ENCODE assay signal across 10 cellular contexts in genomic region chr6:6725120-6725833, GRCh38.
A peak's percentile ranks its signal among the peaks of the same experiment; 100 is the strongest.
DNase-seq lines count a peak whose midpoint lies in the region; ATAC-seq, FAIRE-seq and TF ChIP-seq lines count a peak whose summit lies in the region.
"Had no signal": no experiment of that assay in that cellular context is flagged by ENCODE, and none has a peak within 500 bp of the region (broad histone marks: within the 10 kb centered on the region; RNA-seq: fewer than 3 reads in every experiment).

No MANE protein-coding gene starts in this region.

- intact Hi-C loops in body of pancreas (cut with DNase I): no loop called here

- H4K20me1 ChIP-seq in keratinocyte (ENCODE audit: control insufficient read depth, extremely low read depth, insufficient read depth, low read length): no peaks in the 10 kb centered on the region

- H3K4me1 ChIP-seq in HUES48 (ENCODE audit: control insufficient read depth, insufficient read depth, low read length) (peaks cover 38% of the 10 kb centered on the region), body of pancreas (peaks cover 35% of the 10 kb centered on the region), keratinocyte (ENCODE audit: control insufficient read depth, extremely low read depth, insufficient read depth, low read length) (peaks cover 12% of the 10 kb centered on the region), stomach smooth muscle (ENCODE audit: control insufficient read depth, insufficient read depth, low read length) (peaks cover 19% of the 10 kb centered on the region)

- H3K9me3 ChIP-seq in HUES48 (ENCODE audit: control insufficient read depth, insufficient read depth, low read length): no peaks in the 10 kb centered on the region
- no peaks in the 10 kb centered on the region for H3K9me3 ChIP-seq in body of pancreas
- no peaks in the 10 kb centered on the region for H3K9me3 ChIP-seq in keratinocyte (ENCODE audit: control insufficient read depth, low read depth, low read length)
- H3K9me3 ChIP-seq in stomach smooth muscle (ENCODE audit: control insufficient read depth in 2 of 2, low read length in 2 of 2): no peaks in the 10 kb centered on the region
- H3K9me3 ChIP-seq: SJSA1 had no signal

- peak overlapping the region; percentile 43 for H3K4me3 ChIP-seq in HUES48 (ENCODE audit: low read depth, low read length)
- H3K4me3 ChIP-seq in body of pancreas: no peak overlapping the region
- peak overlapping the region in 2 of 3 experiments; percentile 61 to 66 for H3K4me3 ChIP-seq in keratinocyte (ENCODE audit: control insufficient read depth in 2 of 3, extremely low read depth in 1 of 3, insufficient read depth in 2 of 3, low read depth in 1 of 3, low read length in 3 of 3)
- peak overlapping the region; percentile 69 to 71 for H3K4me3 ChIP-seq in stomach smooth muscle (ENCODE audit: low read length in 2 of 2)
- H3K4me3 ChIP-seq: SJSA1 had no signal

- H3K9me1 ChIP-seq in keratinocyte (ENCODE audit: control insufficient read depth, extremely low read depth, insufficient read depth, low read length): no peaks in the 10 kb centered on the region

- DNase-seq in body of pancreas (no peak), keratinocyte (ENCODE audit: low read depth, low spot score) (no peak), cerebellar nuclear complex (lab: John Stamatoyannopoulos, UW) (no peak)
- no peak for DNase-seq in activated CD8-positive, alpha-beta memory T cell treated with anti-CD3 and anti-CD28 coated beads, Interleukin-2, amount 50 U/mL, for 4 hours
- DNase-seq in activated effector memory CD4-positive, alpha-beta T cell treated with Interleukin-2 at 50 U/mL for 16 hours: no peak

- 65 to 71% methylated on average over 17 to 20 of the region's 20 CpGs for WGBS in body of pancreas, 2 donors

- H3K27me3 ChIP-seq in HUES48 (ENCODE audit: control insufficient read depth, insufficient read depth, low read length) (peaks cover 18% of the 10 kb centered on the region), body of pancreas (no peaks in the 10 kb centered on the region), keratinocyte (ENCODE audit: control insufficient read depth, extremely low read depth, insufficient read depth, low read length) (no peaks in the 10 kb centered on the region), stomach smooth muscle (ENCODE audit: control insufficient read depth in 1 of 2, insufficient read depth in 2 of 2, low read length in 2 of 2) (no peaks in the 10 kb centered on the region)
- H3K27me3 ChIP-seq: SJSA1 had no signal

- ATAC-seq in body of pancreas: no peak

- dilution Hi-C loops in keratinocyte (cut with MboI; ENCODE audit: extremely low pct_ligation_motif_present, low sequenced_read_pairs): no loop called here

- H3K36me3 ChIP-seq in HUES48 (ENCODE audit: control insufficient read depth, insufficient read depth, low read length) (no peaks in the 10 kb centered on the region), body of pancreas (replicated peaks in 1 of 2; ENCODE audit: insufficient read depth in 1 of 2, low read depth in 2 of 2) (no peaks in the 10 kb centered on the region), keratinocyte (ENCODE audit: control insufficient read depth in 2 of 2, extremely low read depth in 1 of 2, insufficient read depth in 2 of 2, low read length in 2 of 2) (no peaks in the 10 kb centered on the region), stomach smooth muscle (ENCODE audit: control insufficient read depth in 2 of 2, insufficient read depth in 2 of 2, low read length in 2 of 2) (no peaks in the 10 kb centered on the region)
- H3K36me3 ChIP-seq: SJSA1 had no signal

- no peaks in the 10 kb centered on the region for H3K79me2 ChIP-seq in keratinocyte (ENCODE audit: control insufficient read depth, insufficient read depth, low read length)

- peak overlapping the region; percentile 91 for H3K4me2 ChIP-seq in keratinocyte (ENCODE audit: control insufficient read depth, extremely low read depth, insufficient read depth, low read depth, low read length)

- H3K27ac ChIP-seq in HUES48 (ENCODE audit: low read depth, low read length) (peak overlapping the region; percentile 76), body of pancreas (peak overlapping the region; percentile 48 to 89 (median 87)), keratinocyte (ENCODE audit: control insufficient read depth, insufficient read depth, low read length) (peak overlapping the region; percentile 73), stomach smooth muscle (ENCODE audit: low read length) (peak overlapping the region; percentile 71)
- H3K27ac ChIP-seq: SJSA1 had no signal

- peak overlapping the region; percentile 93 for H2AFZ ChIP-seq in keratinocyte (ENCODE audit: control insufficient read depth, low read length)

- TF ChIP-seq CTCF in body of pancreas (IDR thresholded peaks at IDR 0.05): no peak
- TF ChIP-seq CTCF in keratinocyte (optimal IDR thresholded peaks at IDR 0.05 in 1 of 3, IDR thresholded peaks at IDR 0.05 in 1 of 3, conservative IDR thresholded peaks at IDR 0.05 in 1 of 3; ENCODE audit: extremely low read depth in 1 of 3, insufficient read depth in 2 of 3, low read length in 3 of 3): peak in 1 of 3 experiments; percentile 30

- FAIRE-seq in keratinocyte (lab: Jason Lieb, UNC): no peak
- FAIRE-seq: colon, GM18507 had no signal

- TF ChIP-seq POLR2A in body of pancreas (IDR thresholded peaks at IDR 0.05): no peak

- H3K9ac ChIP-seq in HUES48 (ENCODE audit: low read depth, low read length): peak overlapping the region; percentile 73
- peak overlapping the region; percentile 77 for H3K9ac ChIP-seq in keratinocyte (ENCODE audit: control insufficient read depth, extremely low read depth, insufficient read depth, low read length)
- peak overlapping the region; percentile 70 to 80 for H3K9ac ChIP-seq in stomach smooth muscle (ENCODE audit: low read length in 2 of 2)

Comparison
In these comparisons a context has a peak if more than half of its experiments do, and no peak if none do; other contexts are left out.
1. H3K4me3 ChIP-seq: peak in HUES48 (single experiment), keratinocyte (2 of 3) and stomach smooth muscle (2 of 2); none in body of pancreas (0 of 2).
2. Peak in every context shown above with its lines, with median percentiles within 50 percentile points of each other: H3K27ac ChIP-seq and H3K9ac ChIP-seq.